In the genomic region with DNA sequence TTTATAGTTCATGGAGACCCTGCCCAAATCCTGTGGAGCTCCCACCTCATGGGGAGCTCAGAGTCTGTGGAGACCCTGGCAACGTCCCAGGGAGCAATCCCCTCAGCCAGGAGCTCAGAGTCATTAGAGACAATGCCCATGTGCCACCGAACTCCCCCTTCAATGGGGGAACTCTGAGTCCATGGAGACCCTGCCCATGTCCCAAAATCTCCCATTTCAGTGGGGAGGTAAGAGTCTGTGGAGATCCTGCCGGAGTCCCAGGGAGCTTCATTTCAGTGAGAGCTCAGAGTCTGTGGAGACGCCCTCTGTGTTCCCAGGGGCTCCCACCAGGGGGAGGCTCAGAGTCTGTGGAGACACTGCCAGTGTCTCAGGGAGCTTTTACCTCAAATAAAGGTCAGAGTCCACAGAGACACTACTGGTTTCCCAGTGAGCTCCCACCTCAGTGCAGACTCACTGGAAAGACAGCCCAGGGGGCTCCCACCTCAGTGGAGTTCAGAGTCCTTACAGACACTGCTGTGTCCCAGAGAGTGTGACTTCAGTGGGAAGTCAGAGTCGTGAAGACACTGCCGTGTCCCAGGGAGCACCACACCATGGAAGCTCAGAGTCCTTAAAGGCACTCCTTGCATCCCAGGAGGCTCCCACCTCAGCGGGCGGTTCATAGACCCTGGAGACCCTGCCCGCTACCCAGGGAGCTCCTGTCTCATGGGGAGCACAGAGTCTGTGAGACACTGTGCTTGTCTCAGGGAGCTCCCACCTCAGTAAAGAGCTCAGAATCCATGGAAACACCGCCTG, we compare ENCODE assay signal across 9 cellular contexts. TPM values are rescaled to one million over a fixed set of nuclear protein-coding genes. Genes with fewer than 3 reads are reported as not detected.
DNase-seq lines count a peak whose midpoint lies in the region; ATAC-seq, FAIRE-seq and TF ChIP-seq lines count a peak whose summit lies in the region.
"Had no signal": no experiment of that assay in that cellular context is flagged by ENCODE, and none has a peak within 500 bp of the region (broad histone marks: within the 10 kb centered on the region; RNA-seq: fewer than 3 reads in every experiment).

No MANE protein-coding gene starts in this region.

- peak; percentile 60 for TF ChIP-seq RAD21 in IMR-90 (IDR thresholded peaks at IDR 0.05; ENCODE audit: low read length)

- no peak for DNase-seq in IMR-90
- peak; percentile 36 for DNase-seq in activated CD4-positive, CD25-positive, alpha-beta regulatory T cell treated with anti-CD3 and anti-CD28 coated beads, Interleukin-2, amount 50 U/mL, for 16 hours (ENCODE audit: low read depth, low spot score)
- DNase-seq in effector memory CD8-positive, alpha-beta T cell = peak; percentile 58 to 62 (median 58)
- DNase-seq in osteoblast (ENCODE audit: insufficient read length, low spot score, missing footprints) = peak; percentile 92
- no peak for DNase-seq in GM19239 (ENCODE audit: insufficient read length, low spot score)
- no peak for DNase-seq in ureter (ENCODE audit: low spot score)
- DNase-seq in NCI-H446 treated with DMSO at 0.1 percent for 48 hours (lab: John Stamatoyannopoulos, UW) = no peak

- no peak overlapping the region for H3K4ac ChIP-seq in IMR-90 (ENCODE audit: low read depth, low read length)

- POLR2A ChIA-PET in IMR-90 (lab: Charles Lee; ENCODE audit: unreplicated experiment) = interaction anchor here (0.6 kb wide), 1 partner anchor 26 kb away, joined by 4 read pairs; no protein-coding TSS in a partner anchor

- H3K4me3 Mint-ChIP-seq in effector memory CD8-positive, alpha-beta T cell = peak overlapping the region in 1 of 2 donors; percentile 59

- peak overlapping the region; percentile 18 to 93 (median 37); a peak in 16 of 22 replicates for H3K27ac ChIP-seq in BLaER1 treated with 17β-estradiol and CSF1 and Interleukin-3, amounts not matched to agents 10 nM and 100 nM
- H3K27ac ChIP-seq in IMR-90 (ENCODE audit: insufficient read depth, low read length) = no peak overlapping the region
- no peak overlapping the region for H3K27ac ChIP-seq in osteoblast (ENCODE audit: low read depth, low read length)
- H3K27ac ChIP-seq: vagina had no signal

- H4K91ac ChIP-seq in IMR-90 (ENCODE audit: insufficient read depth, low read depth, low read length) = no peak overlapping the region

- H3K4me1 ChIP-seq in BLaER1 treated with 17β-estradiol and CSF1 and Interleukin-3, amounts not matched to agents 10 nM and 100 nM = peaks cover 51 to 88% (median 76%) of the 10 kb centered on the region in 10 experiments
- H3K4me1 ChIP-seq in IMR-90 (ENCODE audit: control insufficient read depth, insufficient read depth, low read length) (no peaks in the 10 kb centered on the region), osteoblast (ENCODE audit: insufficient read depth, low read length) (no peaks in the 10 kb centered on the region)

- no peaks in the 10 kb centered on the region for H3K9me3 ChIP-seq in BLaER1 treated with 17β-estradiol and CSF1 and Interleukin-3, amounts not matched to agents 10 nM and 100 nM (replicated peaks in 1 of 11)
- no peaks in the 10 kb centered on the region for H3K9me3 ChIP-seq in IMR-90 (ENCODE audit: control insufficient read depth, insufficient read depth, low read length)
- no peaks in the 10 kb centered on the region for H3K9me3 ChIP-seq in osteoblast (ENCODE audit: low read depth, low read length)
- H3K9me3 ChIP-seq: vagina had no signal

- no peaks in the 10 kb centered on the region; a peak in 1 of 4 replicates for H3K79me1 ChIP-seq in IMR-90 (ENCODE audit: low read depth in 1 of 2, low read length in 2 of 2)

- no peaks in the 10 kb centered on the region for H3K27me3 ChIP-seq in BLaER1 treated with 17β-estradiol and CSF1 and Interleukin-3, amounts not matched to agents 10 nM and 100 nM
- H3K27me3 ChIP-seq in IMR-90 (ENCODE audit: control insufficient read depth, insufficient read depth, low read length) (peaks cover 7% of the 10 kb centered on the region; the same call in 1 of the 2 replicates), osteoblast (ENCODE audit: insufficient read depth, low read length) (no peaks in the 10 kb centered on the region)
- H3K27me3 ChIP-seq: vagina had no signal

- peak overlapping the region in 7 of 11 experiments; percentile 9 to 90 (median 36); a peak in 7 of 22 replicates for H3K9ac ChIP-seq in BLaER1 treated with 17β-estradiol and CSF1 and Interleukin-3, amounts not matched to agents 10 nM and 100 nM
- no peak overlapping the region for H3K9ac ChIP-seq in IMR-90 (ENCODE audit: low read depth, low read length)

- peaks cover 13 to 80% (median 66%) of the 10 kb centered on the region in 11 experiments; a peak in 21 of 22 replicates for H3K36me3 ChIP-seq in BLaER1 treated with 17β-estradiol and CSF1 and Interleukin-3, amounts not matched to agents 10 nM and 100 nM
- H3K36me3 ChIP-seq in IMR-90 (ENCODE audit: control insufficient read depth, insufficient read depth, low read length) = 0 out of 2 replicates have a peak, but pooled peaks cover 2% of the 10 kb centered on the region
- no peaks in the 10 kb centered on the region for H3K36me3 ChIP-seq in osteoblast (ENCODE audit: insufficient read depth, low read length)
- H3K36me3 ChIP-seq: vagina had no signal

- no peak overlapping the region for H3K23ac ChIP-seq in IMR-90 (ENCODE audit: low read depth, low read length)

- no peak for FAIRE-seq in GM19239 (lab: Jason Lieb, UNC)

- no peak overlapping the region for H4K8ac ChIP-seq in IMR-90 (ENCODE audit: low read depth in 2 of 2, low read length in 2 of 2)

- H2AK5ac ChIP-seq in IMR-90 (ENCODE audit: low read depth, low read length) = no peak overlapping the region

- dilution Hi-C loops in IMR-90 (cut with HindIII; ENCODE audit: low sequenced_read_pairs, unreplicated experiment) = no loop called here

- peaks cover 0 to 72% (median 4%) of the 10 kb centered on the region in 11 experiments; a peak in 7 of 22 replicates for H4K20me1 ChIP-seq in BLaER1 treated with 17β-estradiol and CSF1 and Interleukin-3, amounts not matched to agents 10 nM and 100 nM
- H4K20me1 ChIP-seq in IMR-90 (ENCODE audit: insufficient read depth, low read length) = no peaks in the 10 kb centered on the region
- no peaks in the 10 kb centered on the region for H4K20me1 ChIP-seq in osteoblast (ENCODE audit: insufficient read depth, low read length)

- no peak overlapping the region for H3K18ac ChIP-seq in IMR-90 (ENCODE audit: low read depth, low read length)

- intact Hi-C loops in IMR-90 (cut with micrococcal nuclease) = loop anchor here (2.0 kb wide), 1 partner anchor 163 kb away; no protein-coding TSS in a partner anchor

- peaks cover 26 to 47% of the 10 kb centered on the region in 2 donors for H3K4me1 Mint-ChIP-seq in effector memory CD8-positive, alpha-beta T cell (ENCODE audit: low read depth in 2 of 2)

- WGBS in IMR-90 (ENCODE audit: extremely low coverage in 2 of 2, insufficient read length in 1 of 2), 2 experiments = 41% methylated on average over 2 of the region's 10 CpGs; no CpG with 5 or more reads in 1 of the 2 experiments

- no peak overlapping the region for H2BK15ac ChIP-seq in IMR-90 (ENCODE audit: low read depth, low read length)

- BruUV-seq in IMR-90 (replicated peaks; lab: Mats Ljungman, UMichigan) = no TSS peak

- peak overlapping the region; percentile 85 to 98 for H3K27ac Mint-ChIP-seq in effector memory CD8-positive, alpha-beta T cell

- H3K4me3 ChIP-seq in BLaER1 treated with 17β-estradiol and CSF1 and Interleukin-3, amounts not matched to agents 10 nM and 100 nM = no peak overlapping the region
- H3K4me3 ChIP-seq in IMR-90 (ENCODE audit: insufficient read depth, low read depth, low read length) = no peak overlapping the region
- no peak overlapping the region for H3K4me3 ChIP-seq in osteoblast (ENCODE audit: insufficient read depth, low read length)
- H3K4me3 ChIP-seq: vagina had no signal

- peak; percentile 69 for ATAC-seq in IMR-90 (ENCODE audit: low read depth)
- ATAC-seq in effector memory CD8-positive, alpha-beta T cell (replicated peaks) = peak; percentile 32

- no peak overlapping the region for H2BK5ac ChIP-seq in IMR-90 (ENCODE audit: low read depth, low read length, poor library complexity, severe bottlenecking)

- CTCF ChIA-PET in IMR-90 (lab: Yijun Ruan, JAX) = interaction anchor here (0.6 to 3.2 kb wide), 5 partner anchors 15 to 162 kb away, joined by 3 to 31 read pairs (median 5); partner anchors contain the start of gene TBRG4

- no peaks in the 10 kb centered on the region for H3K27me3 Mint-ChIP-seq in effector memory CD8-positive, alpha-beta T cell

- H3K4me2 ChIP-seq in BLaER1 treated with 17β-estradiol and CSF1 and Interleukin-3, amounts not matched to agents 10 nM and 100 nM = peak overlapping the region in 6 of 11 experiments; percentile 7 to 98 (median 90); a peak in 7 of 22 replicates
- H3K4me2 ChIP-seq in IMR-90 (ENCODE audit: low read depth, low read length) (no peak overlapping the region), osteoblast (ENCODE audit: insufficient read depth, low read length) (no peak overlapping the region)

- TF ChIP-seq POLR2A in IMR-90 (IDR thresholded peaks at IDR 0.05; ENCODE audit: low read depth, low read length) = no peak

- H3K14ac ChIP-seq in IMR-90 (replicated peaks; ENCODE audit: low read depth, low read length) = no peak overlapping the region; the same call in 1 of the 2 replicates

- peak; percentile 46 for TF ChIP-seq CTCF in IMR-90 (conservative IDR thresholded peaks at IDR 0.05; ENCODE audit: low read depth, low read length)
- peak; percentile 70 for TF ChIP-seq CTCF in osteoblast (IDR thresholded peaks at IDR 0.05; ENCODE audit: extremely low read depth, low read depth, low read length)

- H3K56ac ChIP-seq in IMR-90 (ENCODE audit: extremely low read depth, insufficient read depth, low read length) = no peak overlapping the region

- no peak overlapping the region for H2BK20ac ChIP-seq in IMR-90 (ENCODE audit: low read depth, low read length)

- H2AFZ ChIP-seq in IMR-90 (replicated peaks; ENCODE audit: low read length, poor library complexity) (no peak overlapping the region), osteoblast (ENCODE audit: low read length) (no peak overlapping the region)

- peaks cover 95% of the 10 kb centered on the region for H3K36me3 Mint-ChIP-seq in effector memory CD8-positive, alpha-beta T cell (ENCODE audit: insufficient read depth)

- H2BK120ac ChIP-seq in IMR-90 (ENCODE audit: low read depth, low read length) = no peak overlapping the region

- no peak overlapping the region for H4K5ac ChIP-seq in IMR-90 (ENCODE audit: low read depth, low read length)

- H3K9me1 ChIP-seq in IMR-90 (ENCODE audit: insufficient read depth, low read length) = peaks cover 3% of the 10 kb centered on the region; the same call in 1 of the 2 replicates

- H3K9me3 Mint-ChIP-seq in effector memory CD8-positive, alpha-beta T cell = no peaks in the 10 kb centered on the region

- no peak overlapping the region for H2AK9ac ChIP-seq in IMR-90 (replicated peaks; ENCODE audit: low read depth, low read length, poor library complexity)

- no peaks in the 10 kb centered on the region for H3K79me2 ChIP-seq in osteoblast (ENCODE audit: insufficient read depth, low read length)

- in situ Hi-C loops in IMR-90 (cut with MboI; ENCODE audit: low sequenced_read_pairs) = no loop called here

RNA-seq across cellular contexts. Expression of gene MYO1G, which starts 5.0 kb away (rescaled TPM):
- under 0.01 TPM in 2 replicates for total RNA-seq in IMR-90 (2012; rRNA removed)
- 0.02 and 0.04 TPM in 2 replicates for polyA plus RNA-seq in IMR-90 (2012; rRNA removed)
- polyA plus RNA-seq in IMR-90 (2012; cell fraction: cytosol; rRNA removed) = 0.01 TPM in 1 of 2 replicates, not detected in the other
- polyA plus RNA-seq in IMR-90 (2012; cell fraction: nucleus; rRNA removed; ENCODE audit: low replicate concordance) = 0.16 and 0.21 TPM in 2 replicates
- total RNA-seq in osteoblast = 0.29 and 0.36 TPM in 2 replicates
- total RNA-seq in ureter = 6.0 TPM

RNA-seq across cellular contexts. Expression of gene CCM2, which starts 26.2 kb away (rescaled TPM):
- total RNA-seq in IMR-90 (2012; rRNA removed) (56.1 and 65.2 TPM in 2 replicates), osteoblast (41.8 and 42.3 TPM in 2 replicates), ureter (31.1 TPM)
- polyA plus RNA-seq in IMR-90 (2012; rRNA removed) = 71.7 and 78.5 TPM in 2 replicates
- 50.3 and 98.2 TPM in 2 replicates for polyA plus RNA-seq in IMR-90 (2012; cell fraction: cytosol; rRNA removed)
- 45.6 and 112 TPM in 2 replicates for polyA plus RNA-seq in IMR-90 (2012; cell fraction: nucleus; rRNA removed; ENCODE audit: low replicate concordance)

Comparison
In these comparisons a context has a peak if more than half of its experiments do, and no peak if none do; other contexts are left out.
1. H3K27ac ChIP-seq: peak in BLaER1 treated with 17β-estradiol and CSF1 and Interleukin-3, amounts not matched to agents 10 nM and 100 nM (11 of 11); none in IMR-90 (single experiment) and osteoblast (single experiment).
2. H3K4me2 ChIP-seq: peak in BLaER1 treated with 17β-estradiol and CSF1 and Interleukin-3, amounts not matched to agents 10 nM and 100 nM (6 of 11); none in IMR-90 (single experiment) and osteoblast (single experiment).
3. DNase-seq: peak in activated CD4-positive, CD25-positive, alpha-beta regulatory T cell treated with anti-CD3 and anti-CD28 coated beads, Interleukin-2, amount 50 U/mL, for 16 hours (single experiment), effector memory CD8-positive, alpha-beta T cell (3 of 3) and osteoblast (single experiment); none in IMR-90 (single experiment), GM19239 (single experiment), ureter (single experiment) and NCI-H446 treated with DMSO at 0.1 percent for 48 hours (single experiment).